In the genomic region with DNA sequence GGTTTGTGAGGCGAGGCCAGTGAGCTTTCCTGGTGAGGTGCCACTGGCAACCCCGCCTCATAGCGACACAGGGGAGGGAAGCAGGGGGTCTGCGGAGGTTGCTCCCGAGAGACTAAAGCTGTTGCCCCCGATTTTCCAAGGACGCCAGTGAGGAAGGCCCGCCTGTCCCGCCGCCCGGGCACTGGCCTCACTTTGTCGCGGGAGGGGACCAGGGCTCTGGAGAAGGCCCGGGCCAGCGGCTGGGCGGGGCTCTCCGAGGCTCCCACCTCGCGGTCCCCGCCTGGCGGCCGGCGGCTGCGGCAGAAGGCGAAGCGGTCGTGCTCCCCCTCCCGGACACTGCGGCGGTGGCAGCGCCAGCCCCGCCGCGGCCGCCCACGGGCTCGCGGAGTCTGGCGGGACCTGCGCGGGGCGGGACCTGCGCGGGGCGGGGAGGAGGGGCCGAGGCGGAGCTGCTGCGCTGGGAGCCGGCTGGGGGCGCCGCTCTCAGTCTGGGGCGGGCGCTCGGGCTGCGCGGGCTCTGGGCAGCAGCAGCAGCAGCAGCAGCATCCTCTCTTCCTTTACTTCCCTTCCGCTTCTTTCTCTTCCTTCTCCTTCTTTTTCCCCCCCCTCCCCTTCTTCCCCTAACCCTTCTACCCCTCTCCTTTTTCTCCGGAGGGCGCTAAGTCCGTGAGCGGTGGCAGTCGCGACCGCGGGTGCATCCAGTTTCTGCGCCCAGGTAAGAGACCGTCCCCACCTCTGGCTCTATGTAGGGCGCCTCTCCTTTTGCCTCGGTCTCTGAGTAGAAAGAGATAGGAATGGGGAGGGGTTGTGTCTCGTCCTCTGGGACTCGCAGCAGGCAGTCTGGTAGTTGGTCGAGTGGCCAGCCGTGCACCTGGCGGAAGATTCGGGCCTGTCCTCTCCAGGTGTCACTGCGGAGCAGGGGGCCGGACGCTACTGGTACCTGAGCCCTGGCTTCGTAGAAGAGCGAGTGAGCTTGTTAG, we compare ENCODE assay signal across 8 cellular contexts. TPM values are rescaled to one million over a fixed set of nuclear protein-coding genes. Genes with fewer than 3 reads are reported as not detected.
DNase-seq lines count a peak whose midpoint lies in the region; ATAC-seq and TF ChIP-seq lines count a peak whose summit lies in the region.

A gene with protein sequence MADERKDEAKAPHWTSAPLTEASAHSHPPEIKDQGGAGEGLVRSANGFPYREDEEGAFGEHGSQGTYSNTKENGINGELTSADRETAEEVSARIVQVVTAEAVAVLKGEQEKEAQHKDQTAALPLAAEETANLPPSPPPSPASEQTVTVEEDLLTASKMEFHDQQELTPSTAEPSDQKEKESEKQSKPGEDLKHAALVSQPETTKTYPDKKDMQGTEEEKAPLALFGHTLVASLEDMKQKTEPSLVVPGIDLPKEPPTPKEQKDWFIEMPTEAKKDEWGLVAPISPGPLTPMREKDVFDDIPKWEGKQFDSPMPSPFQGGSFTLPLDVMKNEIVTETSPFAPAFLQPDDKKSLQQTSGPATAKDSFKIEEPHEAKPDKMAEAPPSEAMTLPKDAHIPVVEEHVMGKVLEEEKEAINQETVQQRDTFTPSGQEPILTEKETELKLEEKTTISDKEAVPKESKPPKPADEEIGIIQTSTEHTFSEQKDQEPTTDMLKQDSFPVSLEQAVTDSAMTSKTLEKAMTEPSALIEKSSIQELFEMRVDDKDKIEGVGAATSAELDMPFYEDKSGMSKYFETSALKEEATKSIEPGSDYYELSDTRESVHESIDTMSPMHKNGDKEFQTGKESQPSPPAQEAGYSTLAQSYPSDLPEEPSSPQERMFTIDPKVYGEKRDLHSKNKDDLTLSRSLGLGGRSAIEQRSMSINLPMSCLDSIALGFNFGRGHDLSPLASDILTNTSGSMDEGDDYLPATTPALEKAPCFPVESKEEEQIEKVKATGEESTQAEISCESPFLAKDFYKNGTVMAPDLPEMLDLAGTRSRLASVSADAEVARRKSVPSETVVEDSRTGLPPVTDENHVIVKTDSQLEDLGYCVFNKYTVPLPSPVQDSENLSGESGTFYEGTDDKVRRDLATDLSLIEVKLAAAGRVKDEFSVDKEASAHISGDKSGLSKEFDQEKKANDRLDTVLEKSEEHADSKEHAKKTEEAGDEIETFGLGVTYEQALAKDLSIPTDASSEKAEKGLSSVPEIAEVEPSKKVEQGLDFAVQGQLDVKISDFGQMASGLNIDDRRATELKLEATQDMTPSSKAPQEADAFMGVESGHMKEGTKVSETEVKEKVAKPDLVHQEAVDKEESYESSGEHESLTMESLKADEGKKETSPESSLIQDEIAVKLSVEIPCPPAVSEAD (N-terminal part only) (plus strand): TSS at position 486 of the 980 bp plus-strand sequence. CDS start 229,124 bp downstream, outside the sequence.

- peak within 1 kb of the TSS; percentile 95 for H3K4me2 ChIP-seq in SU-DHL-6 (ENCODE audit: low read depth, low read length, poor library complexity, severe bottlenecking)

- peak within 1 kb of the TSS; percentile 100 for H2AFZ ChIP-seq in SU-DHL-6 (ENCODE audit: low read depth, low read length, severe bottlenecking)

- H3K27me3 ChIP-seq in SU-DHL-6 (ENCODE audit: low read length) (no peaks in the 10 kb centered on the region), heart left ventricle (peaks cover 0 to 4% (median 0%) of the 10 kb centered on the region in 9 donors)

- H4K20me1 ChIP-seq in SU-DHL-6 (ENCODE audit: low read depth, low read length) = no peaks in the 10 kb centered on the region

- H3K9me3 ChIP-seq in SU-DHL-6 (ENCODE audit: insufficient read depth, low read length) = no peaks in the 10 kb centered on the region
- H3K9me3 ChIP-seq in heart left ventricle = no peaks in the 10 kb centered on the region

- H3K27ac ChIP-seq in SU-DHL-6 (ENCODE audit: low read depth, low read length) (no peak within 1 kb of the TSS), heart left ventricle (peak within 1 kb of the TSS in 7 of 12 donors; percentile 7 to 74 (median 44))

- intact Hi-C loops in heart left ventricle (cut with DNase I) (loop anchor here in 9 of 10 donors (1.0 to 10.0 kb wide), 12 partner anchors 71 to 1019 kb away; a partner anchor contains a TSS), posterior cingulate gyrus (cut with DNase I) (loop anchor here (1.0 to 10.0 kb wide), 3 partner anchors 90 to 351 kb away; a partner anchor contains a TSS)

- no peaks in the 10 kb centered on the region for H3K36me3 ChIP-seq in SU-DHL-6 (ENCODE audit: low read length)
- no peaks in the 10 kb centered on the region for H3K36me3 ChIP-seq in heart left ventricle

- H3F3A ChIP-seq in SU-DHL-6 (ENCODE audit: insufficient read depth) = no peaks in the 10 kb centered on the region

- TF ChIP-seq POLR2A in heart left ventricle (IDR thresholded peaks at IDR 0.05) = peak in 1 of 2 donors; percentile 78

- peak within 1 kb of the TSS; percentile 42 for H3K4me3 ChIP-seq in GM12865 (ENCODE audit: low read depth, low read length)
- H3K4me3 ChIP-seq in SU-DHL-6 (ENCODE audit: insufficient read depth, low read length, poor library complexity, severe bottlenecking) = peak within 1 kb of the TSS; percentile 73
- peak within 1 kb of the TSS; percentile 30 to 77 (median 66) for H3K4me3 ChIP-seq in heart left ventricle

- peak; percentile 81 for TF ChIP-seq CTCF in GM12865 (IDR thresholded peaks at IDR 0.05; ENCODE audit: insufficient read depth, low read depth, low read length, missing control alignments)
- peak; percentile 29 for TF ChIP-seq CTCF in SU-DHL-6 (IDR thresholded peaks at IDR 0.05; ENCODE audit: insufficient read depth, low read length, poor library complexity, severe bottlenecking)
- peak; percentile 44 to 100 (median 93) for TF ChIP-seq CTCF in heart left ventricle (IDR thresholded peaks at IDR 0.05)

- DNase-seq in GM12865 (ENCODE audit: low read depth) (peak; percentile 79), NCI-H1092 (lab: John Stamatoyannopoulos, UW) (peak; percentile 58), amniotic epithelial cell (ENCODE audit: low read depth) (peak; percentile 58), heart left ventricle (peak; percentile 84 to 91 (median 88)), posterior cingulate gyrus (peak; percentile 73 to 98 (median 86)), ureter (ENCODE audit: low spot score) (peak; percentile 72)

- H3K9me2 ChIP-seq in SU-DHL-6 (replicated peaks; ENCODE audit: insufficient read depth, low read length) = no peaks in the 10 kb centered on the region

- no peaks in the 10 kb centered on the region for H3K79me2 ChIP-seq in SU-DHL-6 (ENCODE audit: insufficient read depth, low read length)

- H3K4me1 ChIP-seq in heart left ventricle = peaks cover 0 to 27% (median 13%) of the 10 kb centered on the region in 12 donors

- H3K9ac ChIP-seq in SU-DHL-6 (ENCODE audit: low read length) = peak within 1 kb of the TSS; percentile 54

- 2 to 3% (median 3%) methylated on average over 39 to 80 of the region's 80 CpGs for WGBS in heart left ventricle, 4 donors

- ATAC-seq in HG02642 (IDR thresholded peaks at IDR 0.05; ENCODE audit: poor library complexity, unreplicated experiment) (peak; percentile 99), heart left ventricle (peak; percentile 93 to 100 (median 98))

RNA-seq across cellular contexts. Expression of the gene that starts here (rescaled TPM):
- total RNA-seq in heart left ventricle = 10 to 100 TPM in 2 of 9 donors, 1 to 10 TPM in 7; 5.5 to 19.3 (median 8.9) TPM
- 10 to 100 TPM in 1 of 2 donors, 1 to 10 TPM in 1; 3.2 to 11.3 TPM for polyA plus RNA-seq in heart left ventricle
- total RNA-seq in ureter = 3.0 TPM

Comparison
In these comparisons a context has a peak if more than half of its experiments do, and no peak if none do; other contexts are left out.
1. CTCF ChIP-seq: peak in every context shown above with its lines; median percentile 93 in heart left ventricle; 81 in GM12865; 29 in SU-DHL-6.